8 cellular contexts compared by ENCODE assay signal in genomic region chr6:111985202-111985731, GRCh38.
DNase-seq lines count a peak whose midpoint lies in the region; ATAC-seq, FAIRE-seq and TF ChIP-seq lines count a peak whose summit lies in the region.

No MANE protein-coding gene starts in this region.

- H3K27ac Mint-ChIP-seq in activated T-cell treated with anti-CD3 and anti-CD28 coated beads, Interleukin-2, amount 50 U/mL, for 72 hours: peak overlapping the region; percentile 61

- no peak overlapping the region for H3K4me3 ChIP-seq in kidney (ENCODE audit: low read length in 2 of 2)

- H3K27me3 Mint-ChIP-seq in activated T-cell treated with anti-CD3 and anti-CD28 coated beads, Interleukin-2, amount 50 U/mL, for 72 hours (ENCODE audit: low read depth): no peaks in the 10 kb centered on the region

- no peak for TF ChIP-seq CTCF in kidney (IDR thresholded peaks at IDR 0.05; ENCODE audit: borderline replicate concordance, extremely low read depth, insufficient read depth)

- peak overlapping the region; percentile 36 to 42 for H3K4me3 Mint-ChIP-seq in activated T-cell treated with anti-CD3 and anti-CD28 coated beads, Interleukin-2, amount 50 U/mL, for 72 hours

- peak overlapping the region in 1 of 2 donors; percentile 13 for H3K27ac ChIP-seq in kidney (ENCODE audit: low read depth in 2 of 2, low read length in 2 of 2)

- H3K9ac ChIP-seq in kidney (ENCODE audit: low read length in 2 of 2): no peak overlapping the region

- no peaks in the 10 kb centered on the region for H3K9me3 ChIP-seq in kidney (ENCODE audit: control insufficient read depth in 1 of 2, low read length in 2 of 2)

- H3K36me3 Mint-ChIP-seq in activated T-cell treated with anti-CD3 and anti-CD28 coated beads, Interleukin-2, amount 50 U/mL, for 72 hours (ENCODE audit: insufficient read depth in 2 of 2): peaks cover 0 to 5% of the 10 kb centered on the region in 2 donors

- peaks cover 0 to 2% of the 10 kb centered on the region in 2 donors for H3K9me3 Mint-ChIP-seq in activated T-cell treated with anti-CD3 and anti-CD28 coated beads, Interleukin-2, amount 50 U/mL, for 72 hours

- peak; percentile 58 to 79 for ATAC-seq in activated T-cell treated with anti-CD3 and anti-CD28 coated beads, Interleukin-2, amount 50 U/mL, for 72 hours (replicated peaks in 1 of 2)

- peak; percentile 64 for DNase-seq in AG08396 (ENCODE audit: low spot score)
- DNase-seq in Kasumi-1 (lab: John Stamatoyannopoulos, UW): peak; percentile 27 to 50
- DNase-seq in activated T-cell treated with anti-CD3 and anti-CD28 coated beads, Interleukin-2, amount 50 U/mL, for 72 hours: peak in 1 of 2 donors; percentile 53
- peak; percentile 75 for DNase-seq in iPS-NIHi7 (ENCODE audit: extremely low spot score)
- DNase-seq in urothelium cell line (ENCODE audit: low spot score): peak; percentile 27
- no peak for DNase-seq in HUDEP-2 (lab: John Stamatoyannopoulos, UW; ENCODE audit: unreplicated experiment in 76 of 76)
- DNase-seq in kidney: no peak
- DNase-seq in cortex of kidney (lab: John Stamatoyannopoulos, UW): no peak

- FAIRE-seq in urothelium cell line (lab: Jason Lieb, UNC): no peak
- FAIRE-seq in kidney (lab: Jason Lieb, UNC): no peak

- peaks cover 86% of the 10 kb centered on the region for H3K4me1 Mint-ChIP-seq in activated T-cell treated with anti-CD3 and anti-CD28 coated beads, Interleukin-2, amount 50 U/mL, for 72 hours (ENCODE audit: low read depth)

- H3K4me1 ChIP-seq in kidney (ENCODE audit: control insufficient read depth in 1 of 2, insufficient read depth in 1 of 2, low read depth in 1 of 2, low read length in 2 of 2): peaks cover 0 to 3% of the 10 kb centered on the region in 2 donors

- no peaks in the 10 kb centered on the region for H3K36me3 ChIP-seq in kidney (ENCODE audit: control insufficient read depth in 1 of 2, insufficient read depth in 2 of 2, low read length in 2 of 2)

- intact Hi-C loops in kidney (cut with DNase I): no loop called here

Comparison
In these comparisons a context has a peak if more than half of its experiments do, and no peak if none do; other contexts are left out.
1. DNase-seq: peak in AG08396 (single experiment), Kasumi-1 (2 of 2), iPS-NIHi7 (single experiment) and urothelium cell line (single experiment); none in HUDEP-2 (0 of 76), kidney (single experiment) and cortex of kidney (single experiment).